In the genomic region with DNA sequence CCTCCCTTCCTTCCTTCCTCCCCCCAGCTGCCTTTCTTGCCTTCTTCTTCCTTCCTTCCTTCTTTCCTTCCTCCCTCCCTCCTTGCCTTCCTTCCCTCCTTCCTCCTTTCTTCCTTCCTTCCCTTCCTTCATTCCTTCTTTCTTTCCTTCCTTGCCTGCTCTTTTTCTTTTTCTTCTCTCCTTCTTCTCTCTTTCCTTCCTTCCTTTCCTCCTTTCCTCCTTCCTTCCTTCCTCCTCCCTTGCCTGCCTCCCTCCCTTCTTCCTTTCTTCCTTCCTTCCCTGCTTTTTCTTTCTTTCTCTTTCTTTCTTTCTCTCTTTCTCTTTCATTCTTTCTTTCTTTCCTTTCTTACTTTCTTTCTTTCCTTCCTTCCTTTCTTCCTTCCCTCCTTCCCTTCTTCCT, we compare ENCODE assay signal across 31 cellular contexts. TPM values are rescaled to one million over a fixed set of nuclear protein-coding genes. Genes with fewer than 3 reads are reported as not detected.
DNase-seq lines count a peak whose midpoint lies in the region; ATAC-seq, FAIRE-seq and TF ChIP-seq lines count a peak whose summit lies in the region.
"Had no signal": no experiment of that assay in that cellular context is flagged by ENCODE, and none has a peak within 500 bp of the region (broad histone marks: within the 10 kb centered on the region; RNA-seq: fewer than 3 reads in every experiment).

No MANE protein-coding gene starts in this region.

- H3K9me1 ChIP-seq in K562 (ENCODE audit: control insufficient read depth, insufficient read depth, low read length): no peaks in the 10 kb centered on the region

- TF ChIP-seq RAD21 in K562 (CRISPR knock-in tag; conservative IDR thresholded peaks at IDR 0.05 in 1 of 2, IDR thresholded peaks at IDR 0.05 in 1 of 2): no peak

- DNase-seq in K562 (ENCODE audit: extremely low read depth in 1 of 4, low spot score in 3 of 4): no peak
- DNase-seq in cerebellum (ENCODE audit: low spot score): no peak
- DNase-seq: 8988T; ACHN; AML-193; BE2C; C1 segment of cervical spinal cord; Caco-2; Calu3; CD4-positive, alpha-beta memory T cell; CD4-positive, alpha-beta T cell; CD4-positive, CD25-positive, alpha-beta regulatory T cell; CD8-positive, alpha-beta memory T cell; CD8-positive, alpha-beta T cell; COR-L47; DMS 273 treated with DMSO at 0.1 percent for 48 hours; DMS153; DMS53; DMS79; DMS79 treated with DMSO at 0.1 percent for 48 hours; DND-41; EL had no signal

- no peaks in the 10 kb centered on the region for H3K9me3 ChIP-seq in HEK293 (ENCODE audit: control insufficient read depth, insufficient read depth, low read depth, low read length)
- H3K9me3 ChIP-seq in K562 (replicated peaks; ENCODE audit: control insufficient read depth, insufficient read depth, low read depth, low read length): no peaks in the 10 kb centered on the region
- H3K9me3 ChIP-seq: A549, BE2C, BLaER1, Caco-2 had no signal

- no peak for TF ChIP-seq CTCF in HEK293 (tag by site-specific recombination; IDR thresholded peaks at IDR 0.05)
- no peak for TF ChIP-seq CTCF in K562 (IDR thresholded peaks at IDR 0.05 in 2 of 3, conservative IDR thresholded peaks at IDR 0.05 in 1 of 3; ENCODE audit: insufficient read depth in 2 of 3, low read depth in 1 of 3, low read length in 3 of 3)

- TF ChIP-seq POLR2A in K562 (conservative IDR thresholded peaks at IDR 0.05): no peak

- intact Hi-C loops in K562 (cut with micrococcal nuclease): no loop called here

- in situ Hi-C loops in K562 (cut with MboI): no loop called here

- POLR2A ChIA-PET in HEK293 (lab: Yijun Ruan, JAX) (no interaction called here), K562 (lab: Yijun Ruan, JAX) (no interaction called here)

- H3K36me3 ChIP-seq in HEK293 (ENCODE audit: control insufficient read depth in 2 of 2, insufficient read depth in 1 of 2, low read length in 2 of 2) (no peaks in the 10 kb centered on the region), K562 (ENCODE audit: control insufficient read depth, insufficient read depth, low read length) (no peaks in the 10 kb centered on the region)
- H3K36me3 ChIP-seq: BE2C, BLaER1 had no signal

- no peak overlapping the region for H3K4me3 ChIP-seq in HEK293 (ENCODE audit: low read depth, low read length)
- H3K4me3 ChIP-seq in K562: no peak overlapping the region
- H3K4me3 ChIP-seq: A549; BLaER1; BLaER1 treated with 17β-estradiol and CSF1 and Interleukin-3, amounts not matched to agents 10 nM and 100 nM had no signal

- peaks cover 0 to 1% of the 10 kb centered on the region in 2 experiments; a peak in 1 of 5 replicates for H3K27me3 ChIP-seq in K562 (ENCODE audit: control insufficient read depth in 2 of 2, insufficient read depth in 2 of 2, low read length in 2 of 2)
- H3K27me3 ChIP-seq: BE2C; BLaER1; BLaER1 treated with 17β-estradiol and CSF1 and Interleukin-3, amounts not matched to agents 10 nM and 100 nM had no signal

- ATAC-seq in K562 (no peak), SK-N-SH treated with all-trans-retinoic acid at 6 μM for 48 hours (no peak)
- ATAC-seq: A549; CD8-positive, alpha-beta T cell had no signal

- TF ChIP-seq EP300 in K562 (IDR thresholded peaks at IDR 0.05; ENCODE audit: low read length): no peak

- H2AFZ ChIP-seq in K562 (ENCODE audit: low read depth, low read length): no peak overlapping the region

- H4K20me1 ChIP-seq in K562 (replicated peaks; ENCODE audit: control insufficient read depth, insufficient read depth, low read length): no peaks in the 10 kb centered on the region
- H4K20me1 ChIP-seq: BLaER1; BLaER1 treated with 17β-estradiol and CSF1 and Interleukin-3, amounts not matched to agents 10 nM and 100 nM had no signal

- H3K27ac ChIP-seq in HEK293 (ENCODE audit: extremely low read depth, low read depth, low read length) (no peak overlapping the region), K562 (ENCODE audit: extremely low read depth, low read depth, low read length) (no peak overlapping the region)
- H3K27ac ChIP-seq: 22Rv1; A549; BLaER1; BLaER1 treated with 17β-estradiol and CSF1 and Interleukin-3, amounts not matched to agents 10 nM and 100 nM; C4-2B had no signal

- no peak overlapping the region for H3K4me2 ChIP-seq in K562 (ENCODE audit: insufficient read depth, low read length)
- H3K4me2 ChIP-seq: A549; BLaER1; BLaER1 treated with 17β-estradiol and CSF1 and Interleukin-3, amounts not matched to agents 10 nM and 100 nM had no signal

- CTCF ChIA-PET in HEK293 (lab: Yijun Ruan, JAX) (no interaction called here), K562 (lab: Yijun Ruan, JAX; ENCODE audit: low intra/inter-chr PET ratio) (no interaction called here)

- FAIRE-seq in K562 (lab: Jason Lieb, UNC): no peak
- FAIRE-seq: A204.1, A549, D721Med had no signal

- H3K9ac ChIP-seq in K562 (ENCODE audit: insufficient read depth in 1 of 2, low read depth in 2 of 2, low read length in 2 of 2): no peak overlapping the region
- H3K9ac ChIP-seq: BLaER1; BLaER1 treated with 17β-estradiol and CSF1 and Interleukin-3, amounts not matched to agents 10 nM and 100 nM had no signal

- no peaks in the 10 kb centered on the region for H3K4me1 ChIP-seq in HEK293 (ENCODE audit: control insufficient read depth, insufficient read depth, low read length)
- no peaks in the 10 kb centered on the region for H3K4me1 ChIP-seq in K562 (replicated peaks in 1 of 2; ENCODE audit: control insufficient read depth in 2 of 2, insufficient read depth in 2 of 2, low read length in 2 of 2)
- H3K4me1 ChIP-seq: A549; BE2C; BLaER1; BLaER1 treated with 17β-estradiol and CSF1 and Interleukin-3, amounts not matched to agents 10 nM and 100 nM; Caco-2 had no signal

- H3K79me2 ChIP-seq in K562 (ENCODE audit: control insufficient read depth, insufficient read depth, low read length): no peaks in the 10 kb centered on the region

- no TSS peak for BruUV-seq in K562 (replicated peaks; lab: Mats Ljungman, UMichigan)

TF ChIP-seq in HEK293, 187 proteins besides CTCF, POLR2A, EP300 and RAD21:
- TF ChIP-seq, protein P1, sequence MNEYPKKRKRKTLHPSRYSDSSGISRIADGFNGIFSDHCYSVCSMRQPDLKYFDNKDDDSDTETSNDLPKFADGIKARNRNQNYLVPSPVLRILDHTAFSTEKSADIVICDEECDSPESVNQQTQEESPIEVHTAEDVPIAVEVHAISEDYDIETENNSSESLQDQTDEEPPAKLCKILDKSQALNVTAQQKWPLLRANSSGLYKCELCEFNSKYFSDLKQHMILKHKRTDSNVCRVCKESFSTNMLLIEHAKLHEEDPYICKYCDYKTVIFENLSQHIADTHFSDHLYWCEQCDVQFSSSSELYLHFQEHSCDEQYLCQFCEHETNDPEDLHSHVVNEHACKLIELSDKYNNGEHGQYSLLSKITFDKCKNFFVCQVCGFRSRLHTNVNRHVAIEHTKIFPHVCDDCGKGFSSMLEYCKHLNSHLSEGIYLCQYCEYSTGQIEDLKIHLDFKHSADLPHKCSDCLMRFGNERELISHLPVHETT (tag by site-specific recombination; IDR thresholded peaks at IDR 0.05): no peak
- peak; percentile 66; the same call in 1 of the 2 replicates for TF ChIP-seq ZNF366 (tag by site-specific recombination; conservative IDR thresholded peaks at IDR 0.05)

TF ChIP-seq in SK-N-SH treated with all-trans-retinoic acid at 6 μM for 48 hours, 23 proteins besides CTCF, POLR2A, EP300 and RAD21 (continues in another document):
- no peak for TF ChIP-seq PPARA (CRISPR knock-in tag; IDR thresholded peaks at IDR 0.05; ENCODE audit: borderline replicate concordance)
- no peak for TF ChIP-seq ZFP30 (CRISPR knock-in tag; IDR thresholded peaks at IDR 0.05)
- TF ChIP-seq, protein P2, sequence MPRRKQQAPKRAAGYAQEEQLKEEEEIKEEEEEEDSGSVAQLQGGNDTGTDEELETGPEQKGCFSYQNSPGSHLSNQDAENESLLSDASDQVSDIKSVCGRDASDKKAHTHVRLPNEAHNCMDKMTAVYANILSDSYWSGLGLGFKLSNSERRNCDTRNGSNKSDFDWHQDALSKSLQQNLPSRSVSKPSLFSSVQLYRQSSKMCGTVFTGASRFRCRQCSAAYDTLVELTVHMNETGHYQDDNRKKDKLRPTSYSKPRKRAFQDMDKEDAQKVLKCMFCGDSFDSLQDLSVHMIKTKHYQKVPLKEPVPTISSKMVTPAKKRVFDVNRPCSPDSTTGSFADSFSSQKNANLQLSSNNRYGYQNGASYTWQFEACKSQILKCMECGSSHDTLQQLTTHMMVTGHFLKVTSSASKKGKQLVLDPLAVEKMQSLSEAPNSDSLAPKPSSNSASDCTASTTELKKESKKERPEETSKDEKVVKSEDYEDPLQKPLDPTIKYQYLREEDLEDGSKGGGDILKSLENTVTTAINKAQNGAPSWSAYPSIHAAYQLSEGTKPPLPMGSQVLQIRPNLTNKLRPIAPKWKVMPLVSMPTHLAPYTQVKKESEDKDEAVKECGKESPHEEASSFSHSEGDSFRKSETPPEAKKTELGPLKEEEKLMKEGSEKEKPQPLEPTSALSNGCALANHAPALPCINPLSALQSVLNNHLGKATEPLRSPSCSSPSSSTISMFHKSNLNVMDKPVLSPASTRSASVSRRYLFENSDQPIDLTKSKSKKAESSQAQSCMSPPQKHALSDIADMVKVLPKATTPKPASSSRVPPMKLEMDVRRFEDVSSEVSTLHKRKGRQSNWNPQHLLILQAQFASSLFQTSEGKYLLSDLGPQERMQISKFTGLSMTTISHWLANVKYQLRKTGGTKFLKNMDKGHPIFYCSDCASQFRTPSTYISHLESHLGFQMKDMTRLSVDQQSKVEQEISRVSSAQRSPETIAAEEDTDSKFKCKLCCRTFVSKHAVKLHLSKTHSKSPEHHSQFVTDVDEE (CRISPR knock-in tag; IDR thresholded peaks at IDR 0.05): no peak
- no peak for TF ChIP-seq ARNTL (CRISPR knock-in tag; IDR thresholded peaks at IDR 0.05; ENCODE audit: borderline replicate concordance, low read depth)
- TF ChIP-seq SNAI2 (CRISPR knock-in tag; IDR thresholded peaks at IDR 0.05): no peak

RNA-seq across cellular contexts. Expression of a gene that starts 49.1 kb away (rescaled TPM):
- total RNA-seq in K562 (2011; cell fraction: chromatin; rRNA removed; ENCODE audit: low replicate concordance): 0.21 and 0.23 TPM in 2 replicates
- 0.13 TPM in 1 of 2 replicates, not detected in the other for total RNA-seq in K562 (2011; cell fraction: nucleolus; rRNA removed)
- 0.15 and 0.53 TPM in 2 replicates for total RNA-seq in K562 (2011; cell fraction: nucleoplasm; rRNA removed)
- total RNA-seq in K562 (2014; rRNA removed): 0.08 TPM in 1 of 2 replicates, not detected in the other
- 0.11 and 0.16 TPM in 2 replicates for total RNA-seq in K562 (2014; rRNA removed; fragmentation: Illumina TruSeq; extraction: Trizol)
- 0.07 and 0.08 TPM in 2 replicates for total RNA-seq in K562 (2015; rRNA removed; fragmentation: Illumina TruSeq; extraction: Trizol)
- 0.18 and 0.20 TPM in 2 replicates for total RNA-seq in K562 (2021)
- polyA plus RNA-seq in K562 (2011; rRNA removed): not detected in 2 replicates
- polyA plus RNA-seq in K562 (2011; cell fraction: cytosol; rRNA removed): 0.01 and 0.04 TPM in 2 replicates
- polyA plus RNA-seq in K562 (2011; cell fraction: nucleus; rRNA removed): 0.14 TPM in 1 of 2 replicates, not detected in the other
- 0.30 and 0.71 TPM in 2 replicates for polyA plus RNA-seq in K562 (2012)
- polyA plus RNA-seq in K562 (2014; fragmentation: Illumina TruSeq; extraction: Trizol): 0.10 and 0.12 TPM in 2 replicates
- polyA plus RNA-seq in K562 (2014; fragmentation: Nextera tagmentation; extraction: Ambion mirVana): under 1 TPM; 0.03 to 0.04 TPM
- polyA plus RNA-seq in K562 (2014; rRNA removed): 0.05 and 0.22 TPM in 2 replicates
- 0.06 TPM in 1 of 2 replicates, not detected in the other for polyA minus RNA-seq in K562 (2011; rRNA and poly(A)+ RNA removed)
- polyA minus RNA-seq in K562 (2011; cell fraction: cytosol; rRNA and poly(A)+ RNA removed): not detected in 2 replicates
- 0.13 TPM in 1 of 2 replicates, not detected in the other for polyA minus RNA-seq in K562 (2011; cell fraction: nucleus; rRNA and poly(A)+ RNA removed)
- 19.1 TPM for total RNA-seq in cerebellum
- total RNA-seq: Calu3; CD4-positive, alpha-beta memory T cell; CD4-positive, alpha-beta T cell; CD4-positive, CD25-positive, alpha-beta regulatory T cell; CD8-positive, alpha-beta memory T cell; CD8-positive, alpha-beta T cell had no signal
- polyA plus RNA-seq: CD4-positive, alpha-beta memory T cell; CD4-positive, CD25-positive, alpha-beta regulatory T cell; CD8-positive, alpha-beta memory T cell had no signal

Comparison
In these comparisons a context has a peak if more than half of its experiments do, and no peak if none do; other contexts are left out.
1. RNA of a gene that starts 49.1 kb away (total RNA-seq): 19.1 TPM in cerebellum (single experiment); 0.07 to 0.53 TPM in K562; every median in the first group is over 10 times any median in the second.